2 cellular contexts compared by ENCODE assay signal in the genomic region with DNA sequence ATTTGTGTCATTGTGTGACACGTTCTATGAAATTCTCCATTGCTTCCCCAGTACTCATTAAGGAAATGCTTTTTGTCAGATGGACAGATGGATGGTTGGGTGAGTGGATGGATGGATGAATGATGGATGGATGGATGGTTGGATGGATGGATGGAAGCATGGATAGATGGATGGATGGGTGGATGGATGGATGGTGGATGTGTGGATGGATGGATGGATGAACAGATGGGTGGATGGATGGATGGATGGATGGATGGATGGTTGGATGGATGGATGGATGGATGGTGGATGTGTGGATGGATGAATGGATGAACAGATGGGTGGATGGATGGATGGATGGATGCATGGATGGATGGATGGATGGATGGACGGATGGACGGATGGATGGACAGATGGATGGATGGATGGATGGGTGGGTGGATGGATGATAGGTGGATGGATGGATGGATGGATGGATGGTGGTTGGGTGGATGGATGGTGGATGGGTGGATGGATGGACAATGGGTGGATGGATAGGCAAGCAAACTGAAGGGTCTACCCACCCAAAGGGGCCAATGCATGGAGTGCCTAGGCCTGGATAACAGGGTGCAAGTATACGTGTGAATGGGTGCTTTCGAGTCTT.
TF ChIP-seq lines count a peak whose summit lies in the region.

No MANE protein-coding gene starts in this region.

TF ChIP-seq in HEK293, 187 proteins besides CTCF, POLR2A, EP300 and RAD21 (continued from another document):
- TF ChIP-seq, protein P1, sequence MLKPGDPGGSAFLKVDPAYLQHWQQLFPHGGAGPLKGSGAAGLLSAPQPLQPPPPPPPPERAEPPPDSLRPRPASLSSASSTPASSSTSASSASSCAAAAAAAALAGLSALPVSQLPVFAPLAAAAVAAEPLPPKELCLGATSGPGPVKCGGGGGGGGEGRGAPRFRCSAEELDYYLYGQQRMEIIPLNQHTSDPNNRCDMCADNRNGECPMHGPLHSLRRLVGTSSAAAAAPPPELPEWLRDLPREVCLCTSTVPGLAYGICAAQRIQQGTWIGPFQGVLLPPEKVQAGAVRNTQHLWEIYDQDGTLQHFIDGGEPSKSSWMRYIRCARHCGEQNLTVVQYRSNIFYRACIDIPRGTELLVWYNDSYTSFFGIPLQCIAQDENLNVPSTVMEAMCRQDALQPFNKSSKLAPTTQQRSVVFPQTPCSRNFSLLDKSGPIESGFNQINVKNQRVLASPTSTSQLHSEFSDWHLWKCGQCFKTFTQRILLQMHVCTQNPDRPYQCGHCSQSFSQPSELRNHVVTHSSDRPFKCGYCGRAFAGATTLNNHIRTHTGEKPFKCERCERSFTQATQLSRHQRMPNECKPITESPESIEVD (tag by site-specific recombination; IDR thresholded peaks at IDR 0.05): no peak
- no peak for TF ChIP-seq PRDM10 (tag by site-specific recombination; IDR thresholded peaks at IDR 0.05)

TF ChIP-seq in WTC11, 78 proteins besides CTCF, POLR2A, EP300 and RAD21 (continued from another document):
- TF ChIP-seq, protein P2, sequence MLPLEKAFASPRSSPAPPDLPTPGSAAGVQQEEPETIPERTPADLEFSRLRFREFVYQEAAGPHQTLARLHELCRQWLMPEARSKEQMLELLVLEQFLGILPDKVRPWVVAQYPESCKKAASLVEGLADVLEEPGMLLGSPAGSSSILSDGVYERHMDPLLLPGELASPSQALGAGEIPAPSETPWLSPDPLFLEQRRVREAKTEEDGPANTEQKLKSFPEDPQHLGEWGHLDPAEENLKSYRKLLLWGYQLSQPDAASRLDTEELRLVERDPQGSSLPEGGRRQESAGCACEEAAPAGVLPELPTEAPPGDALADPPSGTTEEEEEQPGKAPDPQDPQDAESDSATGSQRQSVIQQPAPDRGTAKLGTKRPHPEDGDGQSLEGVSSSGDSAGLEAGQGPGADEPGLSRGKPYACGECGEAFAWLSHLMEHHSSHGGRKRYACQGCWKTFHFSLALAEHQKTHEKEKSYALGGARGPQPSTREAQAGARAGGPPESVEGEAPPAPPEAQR (CRISPR knock-in tag; IDR thresholded peaks at IDR 0.05): no peak
- TF ChIP-seq MLX (CRISPR knock-in tag; IDR thresholded peaks at IDR 0.05) (no peak), NR1H2 (CRISPR knock-in tag; IDR thresholded peaks at IDR 0.05) (no peak), ZNF423 (CRISPR knock-in tag; IDR thresholded peaks at IDR 0.05) (no peak), NR2C2 (CRISPR knock-in tag; IDR thresholded peaks at IDR 0.05) (no peak), E2F5 (CRISPR knock-in tag; IDR thresholded peaks at IDR 0.05) (no peak)
- TF ChIP-seq, protein P3, sequence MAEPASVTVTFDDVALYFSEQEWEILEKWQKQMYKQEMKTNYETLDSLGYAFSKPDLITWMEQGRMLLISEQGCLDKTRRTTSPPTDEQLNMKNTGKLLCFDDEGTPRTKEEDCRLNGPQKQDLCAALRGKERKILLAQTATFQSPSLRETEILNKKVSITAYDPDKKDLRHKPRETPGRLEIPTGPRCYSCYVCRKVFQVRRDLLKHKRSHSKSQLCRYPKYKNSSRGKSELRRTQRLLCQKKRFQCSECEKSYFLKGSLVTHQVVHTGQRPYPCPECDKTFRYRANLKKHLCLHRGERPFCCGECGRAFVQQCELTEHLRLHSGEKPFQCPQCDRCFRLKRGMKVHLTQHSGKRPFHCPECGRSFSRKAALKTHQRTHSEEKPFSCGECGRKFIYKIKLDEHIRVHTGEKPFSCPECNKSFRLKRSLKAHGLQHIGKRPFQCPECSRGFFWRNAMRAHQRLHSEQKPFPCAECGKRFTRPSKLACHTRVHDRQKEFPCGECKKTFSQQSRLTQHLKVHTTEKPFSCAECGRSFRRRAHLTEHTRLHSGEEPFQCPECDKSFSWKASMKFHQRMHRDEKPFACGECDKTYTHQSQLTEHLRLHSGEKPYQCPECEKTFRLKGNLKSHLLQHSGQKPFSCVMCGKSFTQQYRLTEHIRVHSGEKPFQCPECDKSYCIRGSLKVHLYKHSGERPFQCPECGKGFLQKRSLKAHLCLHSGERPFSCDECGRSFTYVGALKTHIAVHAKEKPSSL (CRISPR knock-in tag; conservative IDR thresholded peaks at IDR 0.05): no peak
